12 cellular contexts compared by ENCODE assay signal in the genomic region with DNA sequence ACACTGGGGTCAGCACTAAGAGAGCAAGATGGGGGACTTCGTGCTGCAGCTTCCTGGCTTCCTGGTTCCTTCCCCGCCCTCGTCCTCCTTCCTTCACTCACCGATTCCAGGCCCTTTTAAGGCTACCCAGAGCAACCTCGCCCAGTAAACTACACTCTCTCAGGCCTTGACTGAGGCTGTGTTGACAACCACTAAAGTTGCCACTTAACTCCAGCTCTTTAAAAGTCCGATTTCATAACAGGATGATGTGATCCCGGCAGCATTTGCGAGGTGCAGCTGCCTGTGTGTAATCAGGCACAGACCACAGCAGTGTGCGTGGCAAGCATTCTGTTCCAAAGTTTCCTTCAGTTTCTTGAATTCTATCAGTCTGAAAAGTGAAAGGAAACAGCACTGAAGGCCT.
DNase-seq lines count a peak whose midpoint lies in the region; ATAC-seq and TF ChIP-seq lines count a peak whose summit lies in the region.
"Had no signal": no experiment of that assay in that cellular context is flagged by ENCODE, and none has a peak within 500 bp of the region (broad histone marks: within the 10 kb centered on the region; RNA-seq: fewer than 3 reads in every experiment).

No MANE protein-coding gene starts in this region.

- no peaks in the 10 kb centered on the region for H3K27me3 Mint-ChIP-seq in activated T-helper 2 cell treated with anti-CD3 and anti-CD28 coated beads, Interferon-gamma antibody, Interleukin-2, Interleukin-4, amounts not matched to agents 10 μg/mL and 5 μg/mL and 100 μg/mL, durations not matched to agents 14 hours and 24 hours and 36 hours (ENCODE audit: low read depth)

- H3K4me1 ChIP-seq in gastrocnemius medialis = no peaks in the 10 kb centered on the region

- H3K4me1 Mint-ChIP-seq in activated T-helper 2 cell treated with anti-CD3 and anti-CD28 coated beads, Interferon-gamma antibody, Interleukin-2, Interleukin-4, amounts not matched to agents 10 μg/mL and 5 μg/mL and 100 μg/mL, durations not matched to agents 14 hours and 24 hours and 36 hours (ENCODE audit: low read depth) = peaks cover 2% of the 10 kb centered on the region

- ATAC-seq in Right ventricle myocardium superior (ENCODE audit: poor library complexity) = peak; percentile 96
- ATAC-seq in gastrocnemius medialis = peak; percentile 60 to 66

- DNase-seq in GM04503 (ENCODE audit: low read depth) (peak; percentile 84), NCI-H2107 (lab: John Stamatoyannopoulos, UW) (peak; percentile 2), Right ventricle myocardium superior (peak; percentile 42), gastrocnemius medialis (peak in 1 of 2 donors; percentile 34), DMS114 treated with DMSO at 0.1 percent for 48 hours (lab: John Stamatoyannopoulos, UW; ENCODE audit: unreplicated experiment) (no peak), UCSD-AML1 (lab: John Stamatoyannopoulos, UW; ENCODE audit: unreplicated experiment) (no peak)
- DNase-seq in central memory CD4-positive, alpha-beta T cell = no peak
- DNase-seq in activated T-helper 2 cell treated with anti-CD3 and anti-CD28 coated beads, Interferon-gamma antibody, Interleukin-2, Interleukin-4, amounts not matched to agents 10 μg/mL and 5 μg/mL and 100 μg/mL, durations not matched to agents 14 hours and 24 hours and 36 hours (ENCODE audit: low spot score) = no peak
- DNase-seq: activated naive CD4-positive, alpha-beta T cell treated with Interleukin-2 at 50 U/mL for 16 hours; Calu3; MM.1S; T-helper 1 cell had no signal

- TF ChIP-seq POLR2A in gastrocnemius medialis (IDR thresholded peaks at IDR 0.05) = no peak

- peak overlapping the region in 3 of 4 donors; percentile 37 to 54 (median 44) for H3K27ac ChIP-seq in gastrocnemius medialis

- in situ Hi-C loops in gastrocnemius medialis (cut with MboI; ENCODE audit: low sequenced_read_pairs in 4 of 4) = no loop called here

- no peak overlapping the region for H3K4me3 Mint-ChIP-seq in activated T-helper 2 cell treated with anti-CD3 and anti-CD28 coated beads, Interferon-gamma antibody, Interleukin-2, Interleukin-4, amounts not matched to agents 10 μg/mL and 5 μg/mL and 100 μg/mL, durations not matched to agents 14 hours and 24 hours and 36 hours (ENCODE audit: low read depth)

- H3K9me3 Mint-ChIP-seq in activated T-helper 2 cell treated with anti-CD3 and anti-CD28 coated beads, Interferon-gamma antibody, Interleukin-2, Interleukin-4, amounts not matched to agents 10 μg/mL and 5 μg/mL and 100 μg/mL, durations not matched to agents 14 hours and 24 hours and 36 hours = no peaks in the 10 kb centered on the region

- H3K4me3 ChIP-seq in gastrocnemius medialis = no peak overlapping the region

- no peaks in the 10 kb centered on the region for H3K27me3 ChIP-seq in gastrocnemius medialis

- TF ChIP-seq CTCF in gastrocnemius medialis (IDR thresholded peaks at IDR 0.05 in 4 of 5, conservative IDR thresholded peaks at IDR 0.05 in 1 of 5) = no peak

- H3K36me3 Mint-ChIP-seq in activated T-helper 2 cell treated with anti-CD3 and anti-CD28 coated beads, Interferon-gamma antibody, Interleukin-2, Interleukin-4, amounts not matched to agents 10 μg/mL and 5 μg/mL and 100 μg/mL, durations not matched to agents 14 hours and 24 hours and 36 hours (ENCODE audit: low read depth) = no peaks in the 10 kb centered on the region

- H3K36me3 ChIP-seq in gastrocnemius medialis = no peaks in the 10 kb centered on the region

- no peak overlapping the region for H3K27ac Mint-ChIP-seq in activated T-helper 2 cell treated with anti-CD3 and anti-CD28 coated beads, Interferon-gamma antibody, Interleukin-2, Interleukin-4, amounts not matched to agents 10 μg/mL and 5 μg/mL and 100 μg/mL, durations not matched to agents 14 hours and 24 hours and 36 hours

- intact Hi-C loops in Right ventricle myocardium superior (cut with DNase I) (no loop called here), gastrocnemius medialis (cut with DNase I; ENCODE audit: low total_unique reads) (no loop called here)
- intact Hi-C loops in activated T-helper 2 cell treated with anti-CD3 and anti-CD28 coated beads, Interferon-gamma antibody, Interleukin-2, Interleukin-4, amounts not matched to agents 10 μg/mL and 5 μg/mL and 100 μg/mL, durations not matched to agents 14 hours and 24 hours and 36 hours (cut with micrococcal nuclease) = no loop called here

- no peaks in the 10 kb centered on the region for H3K9me3 ChIP-seq in gastrocnemius medialis

Comparison
In these comparisons a context has a peak if more than half of its experiments do, and no peak if none do; other contexts are left out.
1. DNase-seq: peak in GM04503 (single experiment), NCI-H2107 (single experiment) and Right ventricle myocardium superior (single experiment); none in DMS114 treated with DMSO at 0.1 percent for 48 hours (single experiment), central memory CD4-positive, alpha-beta T cell (single experiment), UCSD-AML1 (single experiment) and activated T-helper 2 cell treated with anti-CD3 and anti-CD28 coated beads, Interferon-gamma antibody, Interleukin-2, Interleukin-4, amounts not matched to agents 10 μg/mL and 5 μg/mL and 100 μg/mL, durations not matched to agents 14 hours and 24 hours and 36 hours (single experiment).